Comparison of ENCODE assay signal across 21 cellular contexts in the genomic region with DNA sequence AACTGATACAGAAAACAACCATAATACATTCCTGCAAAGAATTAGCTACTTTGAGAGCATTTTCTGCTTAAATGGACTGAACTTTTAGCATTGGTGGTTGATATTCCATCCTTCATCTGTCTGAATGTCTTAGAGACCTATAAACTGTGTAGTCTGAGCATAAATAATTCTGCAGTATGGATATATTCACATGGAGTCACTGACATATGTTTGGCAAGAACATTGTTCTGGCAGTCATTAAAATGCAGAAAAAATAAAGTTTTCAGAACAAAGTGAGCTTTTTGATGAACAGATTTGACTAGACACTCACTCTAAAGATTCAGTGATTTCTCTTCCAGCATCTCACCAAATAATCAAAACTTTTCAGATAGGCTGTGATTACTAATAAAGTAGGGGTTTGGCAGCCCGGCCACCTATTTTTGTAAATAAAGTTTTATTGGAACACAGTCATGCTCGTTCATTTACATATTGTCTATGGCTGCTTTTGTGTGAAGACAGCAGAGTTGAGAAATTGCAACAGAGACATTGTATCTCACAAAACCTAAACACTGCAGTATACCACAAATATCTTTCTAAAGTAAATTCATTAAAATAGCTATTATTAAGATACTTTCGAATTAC. TPM values are rescaled to one million over a fixed set of nuclear protein-coding genes. Genes with fewer than 3 reads are reported as not detected.
A peak's percentile ranks its signal among the peaks of the same experiment; 100 is the strongest.
DNase-seq lines count a peak whose midpoint lies in the region; ATAC-seq, FAIRE-seq and TF ChIP-seq lines count a peak whose summit lies in the region.
"Had no signal": no experiment of that assay in that cellular context is flagged by ENCODE, and none has a peak within 500 bp of the region (broad histone marks: within the 10 kb centered on the region; RNA-seq: fewer than 3 reads in every experiment).

No MANE protein-coding gene starts in this region.

- no peak for DNase-seq in GM12891 (ENCODE audit: insufficient read length, low spot score)
- no peak for DNase-seq in OCI-LY7 (ENCODE audit: low spot score)
- DNase-seq in K562 (ENCODE audit: extremely low read depth in 1 of 4, low spot score in 3 of 4), result no peak
- DNase-seq in natural killer cell, result no peak
- no peak for DNase-seq in trophoblast cell
- DNase-seq in COLO668 (lab: John Stamatoyannopoulos, UW; ENCODE audit: unreplicated experiment), result no peak
- DNase-seq: AML-193; CD8-positive, alpha-beta T cell; DMS79; KG1; NCI-H2029; NCI-H526 treated with DMSO at 0.1 percent for 48 hours; OCI-M1; SIG-M5; T-helper 17 cell had no signal

- no peak overlapping the region for H2BK120ac ChIP-seq in trophoblast cell (ENCODE audit: insufficient read depth, low read length, poor library complexity)

- 28% methylated on average over 3 of the region's 3 CpGs for WGBS in K562 (ENCODE audit: insufficient coverage, low coverage, missing lambda C conversion rate)
- no CpG with 5 or more reads among the region's 3 CpGs for WGBS in trophoblast cell (ENCODE audit: extremely low coverage, insufficient coverage, insufficient read length)

- no peak for TF ChIP-seq RAD21 in K562 (CRISPR knock-in tag; conservative IDR thresholded peaks at IDR 0.05 in 1 of 2, IDR thresholded peaks at IDR 0.05 in 1 of 2)

- H3K4me3 ChIP-seq in OCI-LY7 (ENCODE audit: low read depth, low read length, poor library complexity, severe bottlenecking), result no peak overlapping the region
- no peak overlapping the region for H3K4me3 ChIP-seq in K562
- H3K4me3 ChIP-seq in trophoblast cell (ENCODE audit: low read depth, low read length), result no peak overlapping the region
- H3K4me3 ChIP-seq: A549, MG63, SK-N-MC had no signal

- POLR2A ChIA-PET in OCI-LY7 (lab: Charles Lee), result interaction anchor here (0.6 to 8.6 kb wide), 12 partner anchors 9 to 93 kb away, joined by 3 to 105 read pairs (median 6); a partner anchor contains a TSS
- POLR2A ChIA-PET in K562 (lab: Yijun Ruan, JAX), result interaction anchor here (0.7 kb wide), 2 partner anchors 11 to 181 kb away, joined by 3 to 4 read pairs; no protein-coding TSS in a partner anchor

- H3K4me2 ChIP-seq in OCI-LY7 (ENCODE audit: low read length) (0 out of 2 replicates have a peak overlapping the region, but pooled peaks have one; percentile 9), K562 (ENCODE audit: insufficient read depth, low read length) (no peak overlapping the region), trophoblast cell (ENCODE audit: low read length) (no peak overlapping the region)
- H3K4me2 ChIP-seq: A549 had no signal

- H4K20me1 ChIP-seq in OCI-LY7 (ENCODE audit: insufficient read depth, low read length), result no peaks in the 10 kb centered on the region
- no peaks in the 10 kb centered on the region for H4K20me1 ChIP-seq in K562 (replicated peaks; ENCODE audit: control insufficient read depth, insufficient read depth, low read length)

- H2AFZ ChIP-seq in OCI-LY7 (ENCODE audit: low read length), result peak overlapping the region; percentile 90; the same call in 1 of the 2 replicates
- no peak overlapping the region for H2AFZ ChIP-seq in K562 (ENCODE audit: low read depth, low read length)
- no peak overlapping the region for H2AFZ ChIP-seq in trophoblast cell (ENCODE audit: insufficient read depth, low read length, poor library complexity)

- TF ChIP-seq EP300 in K562 (IDR thresholded peaks at IDR 0.05; ENCODE audit: low read length), result no peak

- H3K18ac ChIP-seq in trophoblast cell (ENCODE audit: low read length), result no peak overlapping the region

- peaks cover 23 to 28% of the 10 kb centered on the region in 2 donors for H3K4me1 Mint-ChIP-seq in natural killer cell

- H3K36me3 ChIP-seq in OCI-LY7 (ENCODE audit: insufficient read depth, low read length), result no peaks in the 10 kb centered on the region; the same call in 1 of the 2 replicates
- H3K36me3 ChIP-seq in K562 (ENCODE audit: control insufficient read depth, insufficient read depth, low read length), result no peaks in the 10 kb centered on the region
- H3K36me3 ChIP-seq in trophoblast cell (ENCODE audit: control insufficient read depth in 1 of 2, insufficient read depth in 2 of 2, low read length in 2 of 2), result no peaks in the 10 kb centered on the region
- H3K36me3 ChIP-seq: MG63 had no signal

- H3K9me3 Mint-ChIP-seq in natural killer cell, result no peaks in the 10 kb centered on the region
- H3K9me3 Mint-ChIP-seq: CD8-positive, alpha-beta T cell had no signal

- H3K4me1 ChIP-seq in OCI-LY7 (ENCODE audit: insufficient read depth, low read length, poor library complexity, severe bottlenecking), result peaks cover 33% of the 10 kb centered on the region
- peaks cover 4 to 13% of the 10 kb centered on the region in 2 experiments; a peak in 3 of 5 replicates for H3K4me1 ChIP-seq in K562 (replicated peaks in 1 of 2; ENCODE audit: control insufficient read depth in 2 of 2, insufficient read depth in 2 of 2, low read length in 2 of 2)
- peaks cover 3% of the 10 kb centered on the region in 2 experiments for H3K4me1 ChIP-seq in trophoblast cell (ENCODE audit: control insufficient read depth in 1 of 2, insufficient read depth in 2 of 2, low read length in 2 of 2)
- H3K4me1 ChIP-seq: A549 had no signal

- no peak for TF ChIP-seq CTCF in OCI-LY7 (conservative IDR thresholded peaks at IDR 0.05; ENCODE audit: low read length)
- TF ChIP-seq CTCF in K562 (IDR thresholded peaks at IDR 0.05 in 2 of 3, conservative IDR thresholded peaks at IDR 0.05 in 1 of 3; ENCODE audit: insufficient read depth in 2 of 3, low read depth in 1 of 3, low read length in 3 of 3), result no peak
- no peak for TF ChIP-seq CTCF in natural killer cell (IDR thresholded peaks at IDR 0.05)

- BruUV-seq in OCI-LY7 (replicated peaks; lab: Mats Ljungman, UMichigan) (no TSS peak), K562 (replicated peaks; lab: Mats Ljungman, UMichigan) (no TSS peak)

- H3K27me3 Mint-ChIP-seq in natural killer cell (ENCODE audit: low read depth in 2 of 2), result no peaks in the 10 kb centered on the region
- H3K27me3 Mint-ChIP-seq: T-helper 17 cell had no signal

- H4K8ac ChIP-seq in trophoblast cell (ENCODE audit: low read depth, low read length), result no peak overlapping the region

- H3K79me2 ChIP-seq in OCI-LY7 (ENCODE audit: insufficient read depth, low read depth, low read length) (no peaks in the 10 kb centered on the region), K562 (ENCODE audit: control insufficient read depth, insufficient read depth, low read length) (no peaks in the 10 kb centered on the region), trophoblast cell (ENCODE audit: control insufficient read depth, insufficient read depth, low read length, poor library complexity) (no peaks in the 10 kb centered on the region)

- intact Hi-C loops in OCI-LY7 (cut with micrococcal nuclease; ENCODE audit: unreplicated experiment), result no loop called here
- intact Hi-C loops in K562 (cut with micrococcal nuclease), result no loop called here
- intact Hi-C loops in natural killer cell (cut with micrococcal nuclease), result no loop called here

- H3K27me3 ChIP-seq in K562 (ENCODE audit: control insufficient read depth in 2 of 2, insufficient read depth in 2 of 2, low read length in 2 of 2), result no peaks in the 10 kb centered on the region
- H3K27me3 ChIP-seq in trophoblast cell (ENCODE audit: insufficient read depth, low read length), result no peaks in the 10 kb centered on the region
- H3K27me3 ChIP-seq: MG63 had no signal

- H4K12ac ChIP-seq in trophoblast cell (ENCODE audit: low read depth, low read length), result no peak overlapping the region

- no peak for ATAC-seq in K562
- ATAC-seq in natural killer cell, result no peak
- no peak for ATAC-seq in GM19351 (IDR thresholded peaks at IDR 0.05; ENCODE audit: unreplicated experiment)
- ATAC-seq: A549; CD8-positive, alpha-beta T cell; T-helper 17 cell had no signal

- H2AK5ac ChIP-seq in trophoblast cell (ENCODE audit: low read length), result no peak overlapping the region

- in situ Hi-C loops in K562 (cut with MboI), result no loop called here

- peak; percentile 52 for FAIRE-seq in GM12891 (lab: Jason Lieb, UNC)
- FAIRE-seq in K562 (lab: Jason Lieb, UNC), result no peak
- FAIRE-seq: A549, HTR-8/SVneo had no signal

- no peak overlapping the region for H3K4ac ChIP-seq in trophoblast cell (ENCODE audit: low read depth, low read length)

- H3K27ac Mint-ChIP-seq in natural killer cell, result peak overlapping the region; percentile 83 to 88
- H3K27ac Mint-ChIP-seq: CD8-positive, alpha-beta T cell; T-helper 17 cell had no signal

- no peaks in the 10 kb centered on the region for H3K9me1 ChIP-seq in K562 (ENCODE audit: control insufficient read depth, insufficient read depth, low read length)

- no peaks in the 10 kb centered on the region for H3K9me2 ChIP-seq in OCI-LY7 (ENCODE audit: insufficient read depth, low read length)

- no peak overlapping the region for H3K9ac ChIP-seq in K562 (ENCODE audit: insufficient read depth in 1 of 2, low read depth in 2 of 2, low read length in 2 of 2)
- H3K9ac ChIP-seq in trophoblast cell (ENCODE audit: low read length), result no peak overlapping the region

- no peak overlapping the region for H4K91ac ChIP-seq in trophoblast cell (ENCODE audit: low read depth, low read length)

- H3K9me3 ChIP-seq in OCI-LY7 (ENCODE audit: low read length), result no peaks in the 10 kb centered on the region
- no peaks in the 10 kb centered on the region for H3K9me3 ChIP-seq in K562 (replicated peaks; ENCODE audit: control insufficient read depth, insufficient read depth, low read depth, low read length)
- H3K9me3 ChIP-seq in trophoblast cell (ENCODE audit: insufficient read depth, low read depth, low read length), result peaks cover 2% of the 10 kb centered on the region
- H3K9me3 ChIP-seq: A549, MG63 had no signal

- CTCF ChIA-PET in OCI-LY7 (lab: Charles Lee; ENCODE audit: unreplicated experiment) (interaction anchor here (1.3 kb wide), 1 partner anchor 34 kb away, joined by 3 read pairs; no protein-coding TSS in a partner anchor), K562 (lab: Yijun Ruan, JAX; ENCODE audit: low intra/inter-chr PET ratio) (no interaction called here)

- no peaks in the 10 kb centered on the region for H3K79me1 ChIP-seq in trophoblast cell (ENCODE audit: low read length)

- no peak overlapping the region for H2BK5ac ChIP-seq in trophoblast cell (ENCODE audit: low read depth, low read length, poor library complexity)

- H3K27ac ChIP-seq in OCI-LY7 (ENCODE audit: low read depth, low read length, poor library complexity, severe bottlenecking) (no peak overlapping the region), K562 (ENCODE audit: extremely low read depth, low read depth, low read length) (no peak overlapping the region), trophoblast cell (ENCODE audit: low read depth, low read length) (no peak overlapping the region)
- H3K27ac ChIP-seq: A549, C4-2B, SK-N-MC had no signal

- no peak for TF ChIP-seq POLR2A in GM12891 (IDR thresholded peaks at IDR 0.05; ENCODE audit: low read depth, low read length)
- TF ChIP-seq POLR2A in K562 (conservative IDR thresholded peaks at IDR 0.05), result no peak

- H3K36me3 Mint-ChIP-seq in natural killer cell, result no peaks in the 10 kb centered on the region
- H3K36me3 Mint-ChIP-seq: CD8-positive, alpha-beta T cell had no signal

- H3K14ac ChIP-seq in trophoblast cell (ENCODE audit: low read length), result no peak overlapping the region

- H3K4me3 Mint-ChIP-seq in natural killer cell, result no peak overlapping the region
- H3K4me3 Mint-ChIP-seq: CD8-positive, alpha-beta T cell; T-helper 17 cell had no signal

- H3K23ac ChIP-seq in trophoblast cell (ENCODE audit: low read length), result no peak overlapping the region

- H2BK12ac ChIP-seq in trophoblast cell (ENCODE audit: low read length), result no peak overlapping the region

RNA-seq across cellular contexts. Expression of a gene that starts 44.1 kb away (rescaled TPM):
- 1.8 TPM for polyA plus RNA-seq in GM12891 (2012; ENCODE audit: low read depth, missing spikeins)
- 114 and 136 TPM in 2 replicates for total RNA-seq in OCI-LY7 (2014; rRNA removed; shearing (Covaris generic))
- 115 and 120 TPM in 2 replicates for total RNA-seq in OCI-LY7 (2022)
- total RNA-seq in K562 (2011; cell fraction: chromatin; rRNA removed; ENCODE audit: low replicate concordance), result 3.3 and 9.4 TPM in 2 replicates
- 1.3 and 2.5 TPM in 2 replicates for total RNA-seq in K562 (2011; cell fraction: nucleolus; rRNA removed)
- 5.9 and 9.7 TPM in 2 replicates for total RNA-seq in K562 (2011; cell fraction: nucleoplasm; rRNA removed)
- total RNA-seq in K562 (2014; rRNA removed), result 0.45 and 1.3 TPM in 2 replicates
- 2.0 and 2.3 TPM in 2 replicates for total RNA-seq in K562 (2014; rRNA removed; fragmentation: Illumina TruSeq; extraction: Trizol)
- total RNA-seq in K562 (2015; rRNA removed; fragmentation: Illumina TruSeq; extraction: Trizol), result 1.3 and 1.6 TPM in 2 replicates
- total RNA-seq in K562 (2021), result 1.8 and 3.1 TPM in 2 replicates
- polyA plus RNA-seq in K562 (2011; rRNA removed), result 0.85 and 1.3 TPM in 2 replicates
- polyA plus RNA-seq in K562 (2011; cell fraction: cytosol; rRNA removed), result 0.25 and 0.58 TPM in 2 replicates
- 2.8 and 3.2 TPM in 2 replicates for polyA plus RNA-seq in K562 (2011; cell fraction: nucleus; rRNA removed)
- polyA plus RNA-seq in K562 (2012), result 0.53 and 0.61 TPM in 2 replicates
- polyA plus RNA-seq in K562 (2014; fragmentation: Illumina TruSeq; extraction: Trizol), result 0.75 and 1.1 TPM in 2 replicates
- polyA plus RNA-seq in K562 (2014; fragmentation: Nextera tagmentation; extraction: Ambion mirVana), result 1 to 10 TPM in 1 of 2 experiments, under 1 TPM in 1; 0.39 to 1.0 TPM
- 0.94 and 1.1 TPM in 2 replicates for polyA plus RNA-seq in K562 (2014; rRNA removed)
- 3.0 and 5.4 TPM in 2 replicates for polyA minus RNA-seq in K562 (2011; rRNA and poly(A)+ RNA removed)
- polyA minus RNA-seq in K562 (2011; cell fraction: cytosol; rRNA and poly(A)+ RNA removed), result 0.86 and 3.3 TPM in 2 replicates
- polyA minus RNA-seq in K562 (2011; cell fraction: nucleus; rRNA and poly(A)+ RNA removed), result 4.3 and 11.1 TPM in 2 replicates
- total RNA-seq in natural killer cell, result under 1 TPM in 2 of 3 donors, not detected in 1; 0.26 to 0.33 TPM
- polyA plus RNA-seq in trophoblast cell (2013), result 1.8 and 2.0 TPM in 2 replicates

Comparison
In these comparisons a context has a peak if more than half of its experiments do, and no peak if none do; other contexts are left out.
1. RNA of a gene that starts 44.1 kb away (total RNA-seq): 114 to 136 TPM in OCI-LY7; 0.45 to 9.7 TPM in K562 and 0.26 to 0.33 TPM in natural killer cell; every median in the first group is over 10 times any median in the second.